In the genomic region with DNA sequence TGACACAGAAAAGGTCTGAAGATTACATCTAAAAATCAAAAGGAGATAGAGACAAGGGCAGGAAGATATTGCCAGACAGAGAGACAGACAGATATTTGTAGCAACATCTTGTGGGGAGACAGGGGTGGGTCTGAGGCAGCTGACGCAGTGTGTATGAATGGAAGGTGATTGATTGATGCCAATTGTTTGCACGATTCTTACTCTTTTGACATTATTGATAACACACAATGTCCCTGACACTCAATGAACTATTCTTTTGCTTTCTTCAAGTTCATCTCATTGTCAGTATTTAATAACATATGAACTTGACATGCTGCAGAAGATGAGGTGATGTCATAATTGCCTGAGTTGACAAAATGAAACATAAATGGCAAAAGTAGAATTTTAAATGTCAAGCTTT, we compare ENCODE assay signal across 26 cellular contexts.
"Had no signal": no experiment of that assay in that cellular context is flagged by ENCODE, and none has a peak within 500 bp of the region (broad histone marks: within the 10 kb centered on the region; RNA-seq: fewer than 3 reads in every experiment).

No MANE protein-coding gene starts in this region.

- H3K4me3 ChIP-seq: heart left ventricle, left ventricle myocardium inferior, lung, ovary, sigmoid colon, spleen, stomach, testis, thyroid gland, transverse colon, upper lobe of left lung had no signal

- H3K9me3 ChIP-seq: heart left ventricle, left ventricle myocardium inferior, ovary, sigmoid colon, testis, thyroid gland, transverse colon, upper lobe of left lung had no signal

- H3K27me3 ChIP-seq: heart left ventricle, ovary, sigmoid colon, spleen, stomach, testis, thyroid gland, transverse colon, upper lobe of left lung had no signal

- H3K4me3 Mint-ChIP-seq: immature natural killer cell; mesothelial cell of epicardium; naive B cell; natural killer cell; neural crest cell; stimulated activated effector memory CD8-positive, alpha-beta T cell treated with anti-CD3 and anti-CD28 coated beads, Interleukin-12 subunit alpha, Interleukin-12 subunit beta, amount 100 ng/mL, for 72 hours had no signal

- FAIRE-seq: islet of Langerhans, kidney, small intestine had no signal

- H3K36me3 Mint-ChIP-seq: immature natural killer cell; mesothelial cell of epicardium; naive B cell; natural killer cell; stimulated activated effector memory CD8-positive, alpha-beta T cell treated with anti-CD3 and anti-CD28 coated beads, Interleukin-12 subunit alpha, Interleukin-12 subunit beta, amount 100 ng/mL, for 72 hours had no signal

- H3K4me1 ChIP-seq: heart left ventricle, left ventricle myocardium inferior, sigmoid colon, spleen, stomach, testis, thyroid gland, transverse colon, upper lobe of left lung had no signal

- H3K27me3 Mint-ChIP-seq: naive B cell, progenitor cell of endocrine pancreas had no signal

- H3K27ac ChIP-seq: heart left ventricle, left ventricle myocardium inferior, ovary, sigmoid colon, spleen, stomach, testis, thyroid gland, transverse colon, upper lobe of left lung had no signal

- H3K36me3 ChIP-seq: heart left ventricle, left ventricle myocardium inferior, ovary, sigmoid colon, spleen, stomach, thyroid gland, transverse colon, upper lobe of left lung had no signal

- H3K27ac Mint-ChIP-seq: immature natural killer cell; mesothelial cell of epicardium; naive B cell; natural killer cell; progenitor cell of endocrine pancreas; stimulated activated effector memory CD8-positive, alpha-beta T cell treated with anti-CD3 and anti-CD28 coated beads, Interleukin-12 subunit alpha, Interleukin-12 subunit beta, amount 100 ng/mL, for 72 hours had no signal

- H3K4me1 Mint-ChIP-seq: immature natural killer cell; mesothelial cell of epicardium; naive B cell; natural killer cell; stimulated activated effector memory CD8-positive, alpha-beta T cell treated with anti-CD3 and anti-CD28 coated beads, Interleukin-12 subunit alpha, Interleukin-12 subunit beta, amount 100 ng/mL, for 72 hours had no signal

- DNase-seq: heart left ventricle; hypothalamus; immature natural killer cell; kidney; left colon; left ventricle myocardium inferior; mesendoderm; naive B cell; natural killer cell; ovary; sigmoid colon; small intestine; spleen; stimulated activated CD4-positive, alpha-beta T cell treated with anti-CD3 and anti-CD28 coated beads, Interleukin-4, amount 100 ng/mL, for 24 hours; stimulated activated naive CD4-positive, alpha-beta T cell; stomach; testis; thyroid gland; transverse colon; upper lobe of left lung had no signal
